Comparison of ENCODE assay signal across 8 cellular contexts in the genomic region with DNA sequence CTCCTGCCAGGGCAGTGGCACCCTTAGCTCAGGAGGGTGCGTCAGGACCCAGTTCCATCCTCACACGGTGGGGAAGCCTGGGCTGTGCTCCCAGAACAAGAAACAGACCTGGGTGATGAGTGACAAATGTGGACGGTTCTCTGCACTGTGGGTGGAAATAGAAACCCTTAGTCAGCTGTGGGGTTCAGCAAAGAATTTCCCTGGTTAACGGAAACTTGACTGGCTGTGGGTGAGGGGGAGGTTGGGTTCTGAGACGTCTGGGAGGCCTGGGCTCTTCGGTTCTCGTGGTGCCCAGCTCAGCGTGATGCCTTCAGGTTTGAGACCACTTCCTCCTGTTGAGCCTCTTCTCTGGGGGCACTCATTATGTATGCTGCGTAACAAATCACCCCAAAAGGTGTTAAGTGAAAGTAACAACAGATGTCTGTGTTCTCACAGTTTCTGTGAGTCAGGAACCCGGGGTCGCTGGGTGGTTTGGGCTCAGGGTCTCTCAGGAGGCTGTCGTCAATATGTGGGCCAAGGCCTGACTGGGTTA. TPM values are rescaled to one million over a fixed set of nuclear protein-coding genes. Genes with fewer than 3 reads are reported as not detected.
DNase-seq lines count a peak whose midpoint lies in the region; ATAC-seq and TF ChIP-seq lines count a peak whose summit lies in the region.

No MANE protein-coding gene starts in this region.

- no peaks in the 10 kb centered on the region for H3K27me3 ChIP-seq in GM23338 (ENCODE audit: insufficient read depth)

- peak overlapping the region; percentile 96 to 97 for H3K27ac Mint-ChIP-seq in natural killer cell treated with Interleukin-12 subunit alpha and Interleukin-12 subunit beta and Interleukin-15 and Interleukin-18, amount 100 ng/mL, for 72 hours
- H3K27ac Mint-ChIP-seq in GM23338 = no peak overlapping the region

- H3K4me3 Mint-ChIP-seq in natural killer cell treated with Interleukin-12 subunit alpha and Interleukin-12 subunit beta and Interleukin-15 and Interleukin-18, amount 100 ng/mL, for 72 hours = peak overlapping the region; percentile 95
- H3K4me3 Mint-ChIP-seq in GM23338 = no peak overlapping the region

- CTCF ChIA-PET in RWPE1 (lab: Yijun Ruan, JAX) = no interaction called here

- H2AFZ ChIP-seq in GM23338 = no peak overlapping the region

- ATAC-seq in GM19324 (IDR thresholded peaks at IDR 0.05; ENCODE audit: low FRiP score, unreplicated experiment) (peak; percentile 60), HG03378 (IDR thresholded peaks at IDR 0.05; ENCODE audit: unreplicated experiment) (peak; percentile 60), GM23338 (no peak)
- peak; percentile 92 for ATAC-seq in natural killer cell treated with Interleukin-12 subunit alpha and Interleukin-12 subunit beta and Interleukin-15 and Interleukin-18, amount 100 ng/mL, for 72 hours

- H3K27me3 Mint-ChIP-seq in natural killer cell treated with Interleukin-12 subunit alpha and Interleukin-12 subunit beta and Interleukin-15 and Interleukin-18, amount 100 ng/mL, for 72 hours = no peaks in the 10 kb centered on the region
- H3K27me3 Mint-ChIP-seq in GM23338 (ENCODE audit: insufficient read depth, low read depth, poor library complexity) = peaks cover 6% of the 10 kb centered on the region

- no peak overlapping the region for H3K4me2 ChIP-seq in GM23338

- peaks cover 21% of the 10 kb centered on the region for H3K4me1 ChIP-seq in GM23338 (ENCODE audit: insufficient read depth)

- H3K9me2 ChIP-seq in GM23338 (ENCODE audit: insufficient read depth) = no peaks in the 10 kb centered on the region

- DNase-seq in activated CD8-positive, alpha-beta memory T cell treated with anti-CD3 and anti-CD28 coated beads, Interleukin-2, amount 50 U/mL, for 24 hours (ENCODE audit: extremely low read depth) = peak; percentile 82
- DNase-seq in natural killer cell treated with Interleukin-12 subunit alpha and Interleukin-12 subunit beta and Interleukin-15 and Interleukin-18, amount 100 ng/mL, for 72 hours (ENCODE audit: low spot score) = peak; percentile 91
- DNase-seq in HUDEP-2 (lab: John Stamatoyannopoulos, UW; ENCODE audit: unreplicated experiment in 76 of 76) (no peak), RWPE1 (ENCODE audit: low spot score) (no peak), GM23338 (ENCODE audit: low spot score) (no peak), GDM1 (lab: John Stamatoyannopoulos, UW) (no peak)

- no peaks in the 10 kb centered on the region; the same call in 1 of the 2 replicates for H4K20me1 ChIP-seq in GM23338 (replicated peaks; ENCODE audit: insufficient read depth)

- 0 out of 2 replicates have a peak, but pooled peaks cover 4% of the 10 kb centered on the region for H3F3A ChIP-seq in GM23338 (replicated peaks; ENCODE audit: low read depth)

- H3K4me1 Mint-ChIP-seq in natural killer cell treated with Interleukin-12 subunit alpha and Interleukin-12 subunit beta and Interleukin-15 and Interleukin-18, amount 100 ng/mL, for 72 hours (ENCODE audit: low read depth in 2 of 2) = peaks cover 70 to 87% of the 10 kb centered on the region in 2 donors
- peaks cover 31% of the 10 kb centered on the region for H3K4me1 Mint-ChIP-seq in GM23338

- H3K27ac ChIP-seq in RWPE1 = no peak overlapping the region
- H3K27ac ChIP-seq in GM23338 (ENCODE audit: low read depth) = no peak overlapping the region

- TF ChIP-seq CTCF in RWPE1 (conservative IDR thresholded peaks at IDR 0.05; ENCODE audit: low read depth) = no peak
- TF ChIP-seq CTCF in GM23338 (conservative IDR thresholded peaks at IDR 0.05; ENCODE audit: low read depth in 2 of 2) = no peak

- H3K36me3 Mint-ChIP-seq in natural killer cell treated with Interleukin-12 subunit alpha and Interleukin-12 subunit beta and Interleukin-15 and Interleukin-18, amount 100 ng/mL, for 72 hours = no peaks in the 10 kb centered on the region
- H3K36me3 Mint-ChIP-seq in GM23338 (ENCODE audit: low read depth) = no peaks in the 10 kb centered on the region; the same call in 2 of the 3 replicates

- no peaks in the 10 kb centered on the region for H3K79me2 ChIP-seq in GM23338 (replicated peaks; ENCODE audit: insufficient read depth)

- no peaks in the 10 kb centered on the region for H3K9me3 Mint-ChIP-seq in natural killer cell treated with Interleukin-12 subunit alpha and Interleukin-12 subunit beta and Interleukin-15 and Interleukin-18, amount 100 ng/mL, for 72 hours
- H3K9me3 Mint-ChIP-seq in GM23338 = 0 out of 3 replicates have a peak, but pooled peaks cover 4% of the 10 kb centered on the region

- H3K4me3 ChIP-seq in GM23338 = no peak overlapping the region

- POLR2A ChIA-PET in RWPE1 (lab: Yijun Ruan, JAX; ENCODE audit: low non-redundant PET) = no interaction called here

- H3K36me3 ChIP-seq in GM23338 (ENCODE audit: insufficient read depth) = no peaks in the 10 kb centered on the region

TF ChIP-seq in GM23338, 12 proteins besides CTCF, POLR2A, EP300 and RAD21 (continues in another document):
- no peak for TF ChIP-seq EZH2phosphoT487 (IDR thresholded peaks at IDR 0.05; ENCODE audit: unreplicated experiment)
- TF ChIP-seq, protein P1, sequence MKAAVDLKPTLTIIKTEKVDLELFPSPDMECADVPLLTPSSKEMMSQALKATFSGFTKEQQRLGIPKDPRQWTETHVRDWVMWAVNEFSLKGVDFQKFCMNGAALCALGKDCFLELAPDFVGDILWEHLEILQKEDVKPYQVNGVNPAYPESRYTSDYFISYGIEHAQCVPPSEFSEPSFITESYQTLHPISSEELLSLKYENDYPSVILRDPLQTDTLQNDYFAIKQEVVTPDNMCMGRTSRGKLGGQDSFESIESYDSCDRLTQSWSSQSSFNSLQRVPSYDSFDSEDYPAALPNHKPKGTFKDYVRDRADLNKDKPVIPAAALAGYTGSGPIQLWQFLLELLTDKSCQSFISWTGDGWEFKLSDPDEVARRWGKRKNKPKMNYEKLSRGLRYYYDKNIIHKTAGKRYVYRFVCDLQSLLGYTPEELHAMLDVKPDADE (IDR thresholded peaks at IDR 0.05) = no peak
- TF ChIP-seq, protein P2, sequence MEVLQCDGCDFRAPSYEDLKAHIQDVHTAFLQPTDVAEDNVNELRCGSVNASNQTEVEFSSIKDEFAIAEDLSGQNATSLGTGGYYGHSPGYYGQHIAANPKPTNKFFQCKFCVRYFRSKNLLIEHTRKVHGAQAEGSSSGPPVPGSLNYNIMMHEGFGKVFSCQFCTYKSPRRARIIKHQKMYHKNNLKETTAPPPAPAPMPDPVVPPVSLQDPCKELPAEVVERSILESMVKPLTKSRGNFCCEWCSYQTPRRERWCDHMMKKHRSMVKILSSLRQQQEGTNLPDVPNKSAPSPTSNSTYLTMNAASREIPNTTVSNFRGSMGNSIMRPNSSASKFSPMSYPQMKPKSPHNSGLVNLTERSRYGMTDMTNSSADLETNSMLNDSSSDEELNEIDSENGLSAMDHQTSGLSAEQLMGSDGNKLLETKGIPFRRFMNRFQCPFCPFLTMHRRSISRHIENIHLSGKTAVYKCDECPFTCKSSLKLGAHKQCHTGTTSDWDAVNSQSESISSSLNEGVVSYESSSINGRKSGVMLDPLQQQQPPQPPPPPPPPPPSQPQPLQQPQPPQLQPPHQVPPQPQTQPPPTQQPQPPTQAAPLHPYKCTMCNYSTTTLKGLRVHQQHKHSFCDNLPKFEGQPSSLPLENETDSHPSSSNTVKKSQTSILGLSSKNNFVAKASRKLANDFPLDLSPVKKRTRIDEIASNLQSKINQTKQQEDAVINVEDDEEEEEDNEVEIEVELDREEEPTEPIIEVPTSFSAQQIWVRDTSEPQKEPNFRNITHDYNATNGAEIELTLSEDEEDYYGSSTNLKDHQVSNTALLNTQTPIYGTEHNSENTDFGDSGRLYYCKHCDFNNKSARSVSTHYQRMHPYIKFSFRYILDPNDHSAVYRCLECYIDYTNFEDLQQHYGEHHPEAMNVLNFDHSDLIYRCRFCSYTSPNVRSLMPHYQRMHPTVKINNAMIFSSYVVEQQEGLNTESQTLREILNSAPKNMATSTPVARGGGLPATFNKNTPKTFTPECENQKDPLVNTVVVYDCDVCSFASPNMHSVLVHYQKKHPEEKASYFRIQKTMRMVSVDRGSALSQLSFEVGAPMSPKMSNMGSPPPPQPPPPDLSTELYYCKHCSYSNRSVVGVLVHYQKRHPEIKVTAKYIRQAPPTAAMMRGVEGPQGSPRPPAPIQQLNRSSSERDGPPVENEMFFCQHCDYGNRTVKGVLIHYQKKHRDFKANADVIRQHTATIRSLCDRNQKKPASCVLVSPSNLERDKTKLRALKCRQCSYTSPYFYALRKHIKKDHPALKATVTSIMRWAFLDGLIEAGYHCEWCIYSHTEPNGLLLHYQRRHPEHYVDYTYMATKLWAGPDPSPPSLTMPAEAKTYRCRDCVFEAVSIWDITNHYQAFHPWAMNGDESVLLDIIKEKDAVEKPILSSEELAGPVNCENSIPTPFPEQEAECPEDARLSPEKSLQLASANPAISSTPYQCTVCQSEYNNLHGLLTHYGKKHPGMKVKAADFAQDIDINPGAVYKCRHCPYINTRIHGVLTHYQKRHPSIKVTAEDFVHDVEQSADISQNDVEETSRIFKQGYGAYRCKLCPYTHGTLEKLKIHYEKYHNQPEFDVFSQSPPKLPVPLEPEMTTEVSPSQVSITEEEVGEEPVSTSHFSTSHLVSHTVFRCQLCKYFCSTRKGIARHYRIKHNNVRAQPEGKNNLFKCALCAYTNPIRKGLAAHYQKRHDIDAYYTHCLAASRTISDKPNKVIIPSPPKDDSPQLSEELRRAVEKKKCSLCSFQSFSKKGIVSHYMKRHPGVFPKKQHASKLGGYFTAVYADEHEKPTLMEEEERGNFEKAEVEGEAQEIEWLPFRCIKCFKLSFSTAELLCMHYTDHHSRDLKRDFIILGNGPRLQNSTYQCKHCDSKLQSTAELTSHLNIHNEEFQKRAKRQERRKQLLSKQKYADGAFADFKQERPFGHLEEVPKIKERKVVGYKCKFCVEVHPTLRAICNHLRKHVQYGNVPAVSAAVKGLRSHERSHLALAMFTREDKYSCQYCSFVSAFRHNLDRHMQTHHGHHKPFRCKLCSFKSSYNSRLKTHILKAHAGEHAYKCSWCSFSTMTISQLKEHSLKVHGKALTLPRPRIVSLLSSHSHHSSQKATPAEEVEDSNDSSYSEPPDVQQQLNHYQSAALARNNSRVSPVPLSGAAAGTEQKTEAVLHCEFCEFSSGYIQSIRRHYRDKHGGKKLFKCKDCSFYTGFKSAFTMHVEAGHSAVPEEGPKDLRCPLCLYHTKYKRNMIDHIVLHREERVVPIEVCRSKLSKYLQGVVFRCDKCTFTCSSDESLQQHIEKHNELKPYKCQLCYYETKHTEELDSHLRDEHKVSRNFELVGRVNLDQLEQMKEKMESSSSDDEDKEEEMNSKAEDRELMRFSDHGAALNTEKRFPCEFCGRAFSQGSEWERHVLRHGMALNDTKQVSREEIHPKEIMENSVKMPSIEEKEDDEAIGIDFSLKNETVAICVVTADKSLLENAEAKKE (CRISPR knock-in tag; IDR thresholded peaks at IDR 0.05) = no peak
- TF ChIP-seq STAT1 (IDR thresholded peaks at IDR 0.05; ENCODE audit: unreplicated experiment) = no peak
- TF ChIP-seq NANOG (IDR thresholded peaks at IDR 0.05; ENCODE audit: borderline replicate concordance) = no peak
- TF ChIP-seq JUNB (IDR thresholded peaks at IDR 0.05; ENCODE audit: unreplicated experiment) = no peak

RNA-seq across cellular contexts. Expression of gene FAM83D, which starts 53.1 kb away (rescaled TPM):
- total RNA-seq in natural killer cell treated with Interleukin-12 subunit alpha and Interleukin-12 subunit beta and Interleukin-15 and Interleukin-18, amount 100 ng/mL, for 72 hours = 10 to 100 TPM in 1 of 2 donors, 1 to 10 TPM in 1; 8.1 to 25.0 TPM
- total RNA-seq in GM23338 (2014; rRNA removed; shearing (Covaris generic)) = 81.6 and 91.3 TPM in 2 replicates
- 31.1 and 33.3 TPM in 2 replicates for polyA plus RNA-seq in GM23338 (2016; fragmentation: Nextera tagmentation; extraction: Ambion mirVana)

Comparison
In these comparisons a context has a peak if more than half of its experiments do, and no peak if none do; other contexts are left out.
1. DNase-seq: peak in activated CD8-positive, alpha-beta memory T cell treated with anti-CD3 and anti-CD28 coated beads, Interleukin-2, amount 50 U/mL, for 24 hours (single experiment) and natural killer cell treated with Interleukin-12 subunit alpha and Interleukin-12 subunit beta and Interleukin-15 and Interleukin-18, amount 100 ng/mL, for 72 hours (single experiment); none in HUDEP-2 (0 of 76), RWPE1 (single experiment), GM23338 (single experiment) and GDM1 (single experiment).